2 cellular contexts compared by ENCODE assay signal in genomic region chr18:36187826-36188721, GRCh38.
TF ChIP-seq lines count a peak whose summit lies in the region.

No MANE protein-coding gene starts in this region.

TF ChIP-seq in SK-N-SH, 30 proteins besides CTCF, POLR2A, EP300 and RAD21 (continued from another document):
- no peak for TF ChIP-seq REST (IDR thresholded peaks at IDR 0.05; ENCODE audit: low read depth, low read length)
- no peak for TF ChIP-seq MEF2A (IDR thresholded peaks at IDR 0.05; ENCODE audit: borderline replicate concordance, low read depth)
- no peak for TF ChIP-seq FOXJ3 (CRISPR knock-in tag; IDR thresholded peaks at IDR 0.05)
- no peak for TF ChIP-seq RFX5 (IDR thresholded peaks at IDR 0.05; ENCODE audit: low read length)

TF ChIP-seq in SK-N-SH treated with all-trans-retinoic acid at 6 μM for 48 hours, 23 proteins besides CTCF, POLR2A, EP300 and RAD21 (continued from another document):
- TF ChIP-seq PATZ1 (CRISPR knock-in tag; IDR thresholded peaks at IDR 0.05; ENCODE audit: borderline replicate concordance) (no peak), GLIS3 (CRISPR knock-in tag; IDR thresholded peaks at IDR 0.05) (no peak), ZFP3 (CRISPR knock-in tag; IDR thresholded peaks at IDR 0.05) (no peak)
